In genomic region chr11:1438967-1439330, GRCh38 we compare ENCODE assay signal across 26 cellular contexts. TPM values are rescaled to one million over a fixed set of nuclear protein-coding genes. Genes with fewer than 3 reads are reported as not detected.
"Had no signal": no experiment of that assay in that cellular context is flagged by ENCODE, and none has a peak within 500 bp of the region (broad histone marks: within the 10 kb centered on the region; RNA-seq: fewer than 3 reads in every experiment).

No MANE protein-coding gene starts in this region.

- ATAC-seq: activated CD4-positive, alpha-beta T cell treated with anti-CD3 and anti-CD28 coated beads for 36 hours; activated CD8-positive, alpha-beta memory T cell treated with anti-CD3 and anti-CD28 coated beads, Interleukin-2, amount 10 ng/mL, durations not matched to agents 7 days and 5 days; activated CD8-positive, alpha-beta T cell treated with anti-CD3 and anti-CD28 coated beads, Interleukin-2, amount 10 ng/mL, durations not matched to agents 7 days and 5 days; esophagus mucosa; T-helper 17 cell had no signal

- H3K36me3 ChIP-seq: brain microvascular endothelial cell had no signal

- DNase-seq: activated CD4-positive, alpha-beta memory T cell treated with anti-CD3 and anti-CD28 coated beads for 36 hours; activated CD4-positive, alpha-beta T cell treated with anti-CD3 and anti-CD28 coated beads for 36 hours; activated CD4-positive, alpha-beta T cell treated with anti-CD3 and anti-CD28 coated beads, Interleukin-2, amount 10 ng/mL, durations not matched to agents 24 days and 14 days; activated CD4-positive, CD25-positive, alpha-beta regulatory T cell; activated CD4-positive, CD25-positive, alpha-beta regulatory T cell treated with anti-CD3 and anti-CD28 coated beads, Interleukin-2, amount 50 U/mL, for 72 hours; activated CD8-positive, alpha-beta memory T cell treated with anti-CD3 and anti-CD28 coated beads, Interleukin-2, amount 10 ng/mL, durations not matched to agents 7 days and 5 days; activated CD8-positive, alpha-beta memory T cell treated with anti-CD3 and anti-CD28 coated beads, Interleukin-2, amount 50 U/mL, for 4 hours; activated CD8-positive, alpha-beta T cell treated with anti-CD3 and anti-CD28 coated beads, Interleukin-2, amount 10 ng/mL, durations not matched to agents 7 days and 5 days; activated effector memory CD4-positive, alpha-beta T cell treated with anti-CD3 and anti-CD28 coated beads, Interleukin-2, amount 50 U/mL, for 16 hours; activated naive CD4-positive, alpha-beta T cell treated with anti-CD3 and anti-CD28 coated beads, Interleukin-2, amount 50 U/mL, for 16 hours; activated T-cell treated with anti-CD3 and anti-CD28 coated beads, Interleukin-2, amount 50 U/mL, for 1 hour; activated T-cell treated with anti-CD3 and anti-CD28 coated beads, Interleukin-2, amount 50 U/mL, for 48 hours; amniotic stem cell; anterior cingulate cortex; brain microvascular endothelial cell; effector memory CD4-positive, alpha-beta T cell; endodermal cell; foreskin fibroblast; head of caudate nucleus; T-helper 1 cell; T-helper 17 cell; T1000 had no signal

- H3K27me3 ChIP-seq: brain microvascular endothelial cell, dorsolateral prefrontal cortex had no signal

- H3K27ac ChIP-seq: brain microvascular endothelial cell, coronary artery had no signal

- H3K4me3 ChIP-seq: coronary artery, dorsolateral prefrontal cortex had no signal

RNA-seq across cellular contexts. Expression of gene BRSK2, which starts 49.2 kb away (rescaled TPM):
- total RNA-seq: bronchial epithelial cell had no signal
